Comparison of ENCODE assay signal across 8 cellular contexts in genomic region chr3:123328851-123329635, GRCh38.
DNase-seq lines count a peak whose midpoint lies in the region; ATAC-seq and TF ChIP-seq lines count a peak whose summit lies in the region.

No MANE protein-coding gene starts in this region.

- intact Hi-C loops in activated CD8-positive, alpha-beta T cell treated with anti-CD3 and anti-CD28 coated beads for 36 hours (cut with micrococcal nuclease): loop anchor here (2.0 kb wide), 1 partner anchor 230 kb away; no protein-coding TSS in a partner anchor

- no peaks in the 10 kb centered on the region for H3K4me1 Mint-ChIP-seq in activated CD8-positive, alpha-beta T cell treated with anti-CD3 and anti-CD28 coated beads for 36 hours (ENCODE audit: low read depth)
- H3K4me1 Mint-ChIP-seq in memory B cell: no peaks in the 10 kb centered on the region

- H3K27ac Mint-ChIP-seq in activated CD8-positive, alpha-beta T cell treated with anti-CD3 and anti-CD28 coated beads for 36 hours: no peak overlapping the region
- no peak overlapping the region for H3K27ac Mint-ChIP-seq in memory B cell

- DNase-seq in ELF-1 (ENCODE audit: low read depth, low spot score): peak; percentile 91
- peak; percentile 4 for DNase-seq in NCI-H774 (lab: John Stamatoyannopoulos, UW)
- peak; percentile 83 for DNase-seq in activated CD8-positive, alpha-beta T cell treated with anti-CD3 and anti-CD28 coated beads for 36 hours
- DNase-seq in effector CD4-positive, alpha-beta T cell: peak; percentile 57
- peak; percentile 69 to 82 for DNase-seq in memory B cell (ENCODE audit: low spot score in 2 of 2)
- DNase-seq in stimulated activated CD8-positive, alpha-beta memory T cell treated with anti-CD3 and anti-CD28 coated beads, Interleukin-15, amount 100 ng/mL, for 24 hours (ENCODE audit: low read depth): peak; percentile 62

- POLR2A ChIA-PET in activated CD8-positive, alpha-beta T cell treated with anti-CD3 and anti-CD28 coated beads for 36 hours (lab: Charles Lee): no interaction called here

- peaks cover 2% of the 10 kb centered on the region for H3K27me3 Mint-ChIP-seq in activated CD8-positive, alpha-beta T cell treated with anti-CD3 and anti-CD28 coated beads for 36 hours
- H3K27me3 Mint-ChIP-seq in memory B cell: peaks cover 9% of the 10 kb centered on the region

- no peaks in the 10 kb centered on the region for H3K36me3 Mint-ChIP-seq in activated CD8-positive, alpha-beta T cell treated with anti-CD3 and anti-CD28 coated beads for 36 hours (ENCODE audit: low read depth)
- no peaks in the 10 kb centered on the region for H3K36me3 Mint-ChIP-seq in memory B cell

- peak; percentile 53 for ATAC-seq in HG03045 (IDR thresholded peaks at IDR 0.05; ENCODE audit: unreplicated experiment)
- peak; percentile 93 for ATAC-seq in activated CD8-positive, alpha-beta T cell treated with anti-CD3 and anti-CD28 coated beads for 36 hours
- ATAC-seq in memory B cell (ENCODE audit: low read depth): peak; percentile 75
- ATAC-seq in GM21723 (IDR thresholded peaks at IDR 0.05; ENCODE audit: unreplicated experiment): no peak

- CTCF ChIA-PET in activated CD8-positive, alpha-beta T cell treated with anti-CD3 and anti-CD28 coated beads for 36 hours (lab: Charles Lee): interaction anchor here (0.6 to 4.0 kb wide), 18 partner anchors 9 to 231 kb away, joined by 3 to 28 read pairs (median 4); partner anchors contain the start of gene ADCY5

- peak; percentile 91 for TF ChIP-seq CTCF in activated CD8-positive, alpha-beta T cell treated with anti-CD3 and anti-CD28 coated beads for 36 hours (IDR thresholded peaks at IDR 0.05)

- H3K4me3 Mint-ChIP-seq in activated CD8-positive, alpha-beta T cell treated with anti-CD3 and anti-CD28 coated beads for 36 hours: no peak overlapping the region
- no peak overlapping the region for H3K4me3 Mint-ChIP-seq in memory B cell

- no peaks in the 10 kb centered on the region for H3K9me3 Mint-ChIP-seq in activated CD8-positive, alpha-beta T cell treated with anti-CD3 and anti-CD28 coated beads for 36 hours
- H3K9me3 Mint-ChIP-seq in memory B cell: no peaks in the 10 kb centered on the region

Comparison
In these comparisons a context has a peak if more than half of its experiments do, and no peak if none do; other contexts are left out.
1. DNase-seq: peak in every context shown above with its lines; median percentile 91 in ELF-1; 83 in activated CD8-positive, alpha-beta T cell treated with anti-CD3 and anti-CD28 coated beads for 36 hours; 76 in memory B cell; 62 in stimulated activated CD8-positive, alpha-beta memory T cell treated with anti-CD3 and anti-CD28 coated beads, Interleukin-15, amount 100 ng/mL, for 24 hours; 57 in effector CD4-positive, alpha-beta T cell; 4 in NCI-H774.